1 cellular context compared by ENCODE assay signal in genomic region chr10:97197030-97197500, GRCh38.
TF ChIP-seq lines count a peak whose summit lies in the region.

No MANE protein-coding gene starts in this region.

TF ChIP-seq in GM23338, 12 proteins besides CTCF, POLR2A, EP300 and RAD21 (continued from another document):
- TF ChIP-seq ZNF462 (CRISPR knock-in tag; IDR thresholded peaks at IDR 0.05) (no peak), EZH2 (IDR thresholded peaks at IDR 0.05; ENCODE audit: low read depth, unreplicated experiment) (no peak)
- TF ChIP-seq, protein P1, sequence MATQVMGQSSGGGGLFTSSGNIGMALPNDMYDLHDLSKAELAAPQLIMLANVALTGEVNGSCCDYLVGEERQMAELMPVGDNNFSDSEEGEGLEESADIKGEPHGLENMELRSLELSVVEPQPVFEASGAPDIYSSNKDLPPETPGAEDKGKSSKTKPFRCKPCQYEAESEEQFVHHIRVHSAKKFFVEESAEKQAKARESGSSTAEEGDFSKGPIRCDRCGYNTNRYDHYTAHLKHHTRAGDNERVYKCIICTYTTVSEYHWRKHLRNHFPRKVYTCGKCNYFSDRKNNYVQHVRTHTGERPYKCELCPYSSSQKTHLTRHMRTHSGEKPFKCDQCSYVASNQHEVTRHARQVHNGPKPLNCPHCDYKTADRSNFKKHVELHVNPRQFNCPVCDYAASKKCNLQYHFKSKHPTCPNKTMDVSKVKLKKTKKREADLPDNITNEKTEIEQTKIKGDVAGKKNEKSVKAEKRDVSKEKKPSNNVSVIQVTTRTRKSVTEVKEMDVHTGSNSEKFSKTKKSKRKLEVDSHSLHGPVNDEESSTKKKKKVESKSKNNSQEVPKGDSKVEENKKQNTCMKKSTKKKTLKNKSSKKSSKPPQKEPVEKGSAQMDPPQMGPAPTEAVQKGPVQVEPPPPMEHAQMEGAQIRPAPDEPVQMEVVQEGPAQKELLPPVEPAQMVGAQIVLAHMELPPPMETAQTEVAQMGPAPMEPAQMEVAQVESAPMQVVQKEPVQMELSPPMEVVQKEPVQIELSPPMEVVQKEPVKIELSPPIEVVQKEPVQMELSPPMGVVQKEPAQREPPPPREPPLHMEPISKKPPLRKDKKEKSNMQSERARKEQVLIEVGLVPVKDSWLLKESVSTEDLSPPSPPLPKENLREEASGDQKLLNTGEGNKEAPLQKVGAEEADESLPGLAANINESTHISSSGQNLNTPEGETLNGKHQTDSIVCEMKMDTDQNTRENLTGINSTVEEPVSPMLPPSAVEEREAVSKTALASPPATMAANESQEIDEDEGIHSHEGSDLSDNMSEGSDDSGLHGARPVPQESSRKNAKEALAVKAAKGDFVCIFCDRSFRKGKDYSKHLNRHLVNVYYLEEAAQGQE (IDR thresholded peaks at IDR 0.05; ENCODE audit: unreplicated experiment), result no peak
TF ChIP-seq in GM23338: peak in this region for 0.
